ENCODE assay signal across 17 cellular contexts in genomic region chr7:156768698-156769472, GRCh38.
DNase-seq lines count a peak whose midpoint lies in the region; ATAC-seq, FAIRE-seq and TF ChIP-seq lines count a peak whose summit lies in the region.
"Had no signal": no experiment of that assay in that cellular context is flagged by ENCODE, and none has a peak within 500 bp of the region (broad histone marks: within the 10 kb centered on the region; RNA-seq: fewer than 3 reads in every experiment).

No MANE protein-coding gene starts in this region.

- peak; percentile 1 to 42 for DNase-seq in cardiac muscle cell (ENCODE audit: low read depth in 1 of 2, low spot score in 1 of 2)
- DNase-seq in Right ventricle myocardium inferior (ENCODE audit: missing footprints) = no peak
- no peak for DNase-seq in epithelial cell of prostate (ENCODE audit: low read depth, low spot score)
- DNase-seq in stimulated activated naive CD8-positive, alpha-beta T cell treated with anti-CD3 and anti-CD28 coated beads, Interleukin-15, amount 100 ng/mL, for 72 hours = peak in 1 of 2 donors; percentile 21
- no peak for DNase-seq in NCI-H526 (lab: John Stamatoyannopoulos, UW)
- no peak for DNase-seq in DMS79 (lab: John Stamatoyannopoulos, UW)
- no peak for DNase-seq in H54 (ENCODE audit: insufficient read length, low spot score)
- DNase-seq: foreskin melanocyte, Kasumi-1, right lobe of liver had no signal

- peaks cover 22% of the 10 kb centered on the region for H3K4me1 ChIP-seq in cardiac muscle cell (ENCODE audit: low read depth)
- peaks cover 4% of the 10 kb centered on the region; the same call in 1 of the 2 replicates for H3K4me1 ChIP-seq in HUES48 (ENCODE audit: control insufficient read depth, insufficient read depth, low read length)
- H3K4me1 ChIP-seq: ascending aorta, right lobe of liver had no signal

- no peak for TF ChIP-seq POLR2A in H54 (IDR thresholded peaks at IDR 0.05; ENCODE audit: low read depth, low read length)

- TF ChIP-seq CTCF in cardiac muscle cell (IDR thresholded peaks at IDR 0.05; ENCODE audit: low read depth, low read length) = no peak

- H3K4me3 Mint-ChIP-seq in stimulated activated naive CD8-positive, alpha-beta T cell treated with anti-CD3 and anti-CD28 coated beads, Interleukin-15, amount 100 ng/mL, for 72 hours = no peak overlapping the region
- H3K4me3 Mint-ChIP-seq: natural killer cell treated with Interleukin-12 subunit alpha and Interleukin-12 subunit beta and Interleukin-15 and Interleukin-18, amount 100 ng/mL, for 72 hours; T-helper 2 cell treated with Interferon-gamma antibody and Interleukin-4, amounts not matched to agents 5 μg/mL and 100 μg/mL, for 36 hours had no signal

- no peak for FAIRE-seq in H54 (lab: Jason Lieb, UNC)
- FAIRE-seq: keratinocyte, RCC 7860 had no signal

- no peak overlapping the region for H3K9ac ChIP-seq in HUES48 (ENCODE audit: low read depth, low read length)

- peaks cover 39% of the 10 kb centered on the region for H3K4me1 Mint-ChIP-seq in stimulated activated naive CD8-positive, alpha-beta T cell treated with anti-CD3 and anti-CD28 coated beads, Interleukin-15, amount 100 ng/mL, for 72 hours

- no peaks in the 10 kb centered on the region for H3K27me3 ChIP-seq in cardiac muscle cell
- H3K27me3 ChIP-seq in HUES48 (ENCODE audit: control insufficient read depth, insufficient read depth, low read length) = no peaks in the 10 kb centered on the region
- H3K27me3 ChIP-seq: ascending aorta, right lobe of liver had no signal

- intact Hi-C loops in Right ventricle myocardium inferior (cut with DNase I) = no loop called here

- H3K27ac Mint-ChIP-seq in stimulated activated naive CD8-positive, alpha-beta T cell treated with anti-CD3 and anti-CD28 coated beads, Interleukin-15, amount 100 ng/mL, for 72 hours = no peak overlapping the region
- H3K27ac Mint-ChIP-seq: natural killer cell treated with Interleukin-12 subunit alpha and Interleukin-12 subunit beta and Interleukin-15 and Interleukin-18, amount 100 ng/mL, for 72 hours; T-helper 2 cell treated with Interferon-gamma antibody and Interleukin-4, amounts not matched to agents 5 μg/mL and 100 μg/mL, for 36 hours had no signal

- H3K36me3 ChIP-seq in cardiac muscle cell (no peaks in the 10 kb centered on the region), HUES48 (ENCODE audit: control insufficient read depth, insufficient read depth, low read length) (no peaks in the 10 kb centered on the region)
- H3K36me3 ChIP-seq: ascending aorta, right lobe of liver had no signal

- peaks cover 0 to 5% of the 10 kb centered on the region in 2 donors for H3K9me3 Mint-ChIP-seq in stimulated activated naive CD8-positive, alpha-beta T cell treated with anti-CD3 and anti-CD28 coated beads, Interleukin-15, amount 100 ng/mL, for 72 hours
- H3K9me3 Mint-ChIP-seq: natural killer cell treated with Interleukin-12 subunit alpha and Interleukin-12 subunit beta and Interleukin-15 and Interleukin-18, amount 100 ng/mL, for 72 hours had no signal

- no peaks in the 10 kb centered on the region for H3K9me3 ChIP-seq in cardiac muscle cell (ENCODE audit: low read depth)
- no peaks in the 10 kb centered on the region for H3K9me3 ChIP-seq in HUES48 (ENCODE audit: control insufficient read depth, insufficient read depth, low read length)
- H3K9me3 ChIP-seq: right lobe of liver had no signal

- H3K27ac ChIP-seq in cardiac muscle cell = peak overlapping the region; percentile 84
- H3K27ac ChIP-seq in HUES48 (ENCODE audit: low read depth, low read length) = peak overlapping the region; percentile 27
- H3K27ac ChIP-seq in epithelial cell of prostate = peak overlapping the region; percentile 34
- H3K27ac ChIP-seq: ascending aorta, C4-2B, right lobe of liver had no signal

- no peak overlapping the region for H3K4me3 ChIP-seq in cardiac muscle cell
- H3K4me3 ChIP-seq in HUES48 (ENCODE audit: low read depth, low read length) = no peak overlapping the region
- H3K4me3 ChIP-seq: ascending aorta, right lobe of liver had no signal

- H3K27me3 Mint-ChIP-seq in stimulated activated naive CD8-positive, alpha-beta T cell treated with anti-CD3 and anti-CD28 coated beads, Interleukin-15, amount 100 ng/mL, for 72 hours = no peaks in the 10 kb centered on the region
- H3K27me3 Mint-ChIP-seq: natural killer cell treated with Interleukin-12 subunit alpha and Interleukin-12 subunit beta and Interleukin-15 and Interleukin-18, amount 100 ng/mL, for 72 hours had no signal

- no peak for ATAC-seq in Right ventricle myocardium inferior
- peak; percentile 78 for ATAC-seq in stimulated activated naive CD8-positive, alpha-beta T cell treated with anti-CD3 and anti-CD28 coated beads, Interleukin-15, amount 100 ng/mL, for 72 hours
- ATAC-seq: natural killer cell treated with Interleukin-12 subunit alpha and Interleukin-12 subunit beta and Interleukin-15 and Interleukin-18, amount 100 ng/mL, for 72 hours had no signal

Comparison
In these comparisons a context has a peak if more than half of its experiments do, and no peak if none do; other contexts are left out.
1. DNase-seq: peak in cardiac muscle cell (2 of 2); none in Right ventricle myocardium inferior (single experiment), epithelial cell of prostate (single experiment), NCI-H526 (0 of 2), DMS79 (single experiment) and H54 (single experiment).
2. H3K27ac ChIP-seq: peak in every context shown above with its lines; median percentile 84 in cardiac muscle cell; 34 in epithelial cell of prostate; 27 in HUES48.